Comparison of ENCODE assay signal across 1 cellular context in the genomic region with DNA sequence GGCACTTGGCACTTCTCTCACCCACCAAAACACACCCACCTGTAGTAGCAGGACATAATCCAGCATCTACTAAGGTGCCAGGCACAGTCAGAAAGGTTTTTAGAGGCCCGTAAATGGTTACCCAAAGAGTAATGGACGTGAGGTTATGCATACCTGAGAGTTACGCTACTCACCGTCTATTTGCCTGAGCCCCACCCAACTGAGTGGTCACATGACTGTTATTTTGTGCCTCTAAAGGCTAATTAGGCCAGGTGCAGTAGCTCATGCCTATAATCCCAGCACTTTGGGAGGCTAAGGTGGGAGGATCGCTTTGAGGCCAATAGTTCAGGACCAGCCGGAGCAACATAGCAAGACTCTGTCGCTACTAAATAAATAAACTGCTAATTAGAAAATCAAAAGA.
TF ChIP-seq lines count a peak whose summit lies in the region.

No MANE protein-coding gene starts in this region.

TF ChIP-seq in GM23338, 12 proteins besides CTCF, POLR2A, EP300 and RAD21 (continued from another document):
- TF ChIP-seq STAT1 (IDR thresholded peaks at IDR 0.05; ENCODE audit: unreplicated experiment) (no peak), ZNF114 (CRISPR knock-in tag; IDR thresholded peaks at IDR 0.05) (no peak), NANOG (IDR thresholded peaks at IDR 0.05; ENCODE audit: borderline replicate concordance) (no peak)
- TF ChIP-seq, protein P1, sequence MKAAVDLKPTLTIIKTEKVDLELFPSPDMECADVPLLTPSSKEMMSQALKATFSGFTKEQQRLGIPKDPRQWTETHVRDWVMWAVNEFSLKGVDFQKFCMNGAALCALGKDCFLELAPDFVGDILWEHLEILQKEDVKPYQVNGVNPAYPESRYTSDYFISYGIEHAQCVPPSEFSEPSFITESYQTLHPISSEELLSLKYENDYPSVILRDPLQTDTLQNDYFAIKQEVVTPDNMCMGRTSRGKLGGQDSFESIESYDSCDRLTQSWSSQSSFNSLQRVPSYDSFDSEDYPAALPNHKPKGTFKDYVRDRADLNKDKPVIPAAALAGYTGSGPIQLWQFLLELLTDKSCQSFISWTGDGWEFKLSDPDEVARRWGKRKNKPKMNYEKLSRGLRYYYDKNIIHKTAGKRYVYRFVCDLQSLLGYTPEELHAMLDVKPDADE (IDR thresholded peaks at IDR 0.05): no peak
